In the genomic region with DNA sequence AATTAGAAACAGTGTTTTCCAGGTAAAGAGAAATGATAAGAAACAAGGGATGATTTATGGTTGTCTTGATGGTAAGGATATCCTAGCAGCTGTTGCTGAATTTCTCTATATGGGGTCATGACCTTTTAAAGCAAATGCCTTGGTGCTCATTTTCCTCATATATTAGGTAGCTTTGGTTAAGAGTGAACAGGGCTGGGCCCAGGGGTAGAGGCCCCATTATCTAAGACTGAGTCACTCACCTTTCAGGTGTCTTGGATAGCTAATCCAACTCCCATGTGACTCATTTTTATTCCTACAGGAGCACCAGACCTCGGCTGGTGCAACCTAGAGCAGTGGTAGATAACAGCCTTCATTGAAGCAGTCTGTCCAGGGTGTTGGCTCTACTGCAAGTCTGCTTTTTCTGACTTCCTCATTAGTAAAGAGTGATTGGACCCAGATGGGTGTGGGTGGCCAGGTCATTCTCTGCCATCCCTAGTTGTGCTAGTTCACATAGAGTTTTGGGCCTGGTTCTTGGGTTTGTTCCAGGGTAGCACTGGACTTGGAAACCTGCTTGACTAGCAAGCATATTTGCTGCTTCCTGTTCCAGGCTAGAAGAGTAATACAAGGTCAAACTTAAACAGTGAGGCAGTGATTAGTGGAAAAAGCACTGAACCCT, we compare ENCODE assay signal across 1 cellular context.
TF ChIP-seq lines count a peak whose summit lies in the region.

No MANE protein-coding gene starts in this region.

TF ChIP-seq in HepG2, 621 proteins besides CTCF, POLR2A, EP300 and RAD21 (continued from another document and continues in another):
- TF ChIP-seq ASH2L (IDR thresholded peaks at IDR 0.05; ENCODE audit: insufficient read length, low read depth, low read length): peak; percentile 26
- TF ChIP-seq FOXK1 (CRISPR knock-in tag; IDR thresholded peaks at IDR 0.05; ENCODE audit: borderline replicate concordance, low read depth): no peak
- no peak for TF ChIP-seq PRPF4 (IDR thresholded peaks at IDR 0.05; ENCODE audit: low read depth, low read length, poor library complexity, severe bottlenecking)
- TF ChIP-seq KMT2A (CRISPR knock-in tag; IDR thresholded peaks at IDR 0.05): no peak
- no peak for TF ChIP-seq ZC3H13 (CRISPR knock-in tag; IDR thresholded peaks at IDR 0.05)
- no peak for TF ChIP-seq ZKSCAN1 (IDR thresholded peaks at IDR 0.05; ENCODE audit: low read length)
- peak; percentile 51; the same call in 1 of the 2 replicates for TF ChIP-seq SALL1 (CRISPR knock-in tag; IDR thresholded peaks at IDR 0.05)
- no peak for TF ChIP-seq NCOR1 (IDR thresholded peaks at IDR 0.05; ENCODE audit: borderline replicate concordance, low read length)
- no peak for TF ChIP-seq GATAD2A (CRISPR knock-in tag; IDR thresholded peaks at IDR 0.05)
- TF ChIP-seq ZNF784 (CRISPR knock-in tag; IDR thresholded peaks at IDR 0.05; ENCODE audit: borderline replicate concordance): no peak
- no peak for TF ChIP-seq ZSCAN30 (CRISPR knock-in tag; IDR thresholded peaks at IDR 0.05)
- TF ChIP-seq, protein P1, sequence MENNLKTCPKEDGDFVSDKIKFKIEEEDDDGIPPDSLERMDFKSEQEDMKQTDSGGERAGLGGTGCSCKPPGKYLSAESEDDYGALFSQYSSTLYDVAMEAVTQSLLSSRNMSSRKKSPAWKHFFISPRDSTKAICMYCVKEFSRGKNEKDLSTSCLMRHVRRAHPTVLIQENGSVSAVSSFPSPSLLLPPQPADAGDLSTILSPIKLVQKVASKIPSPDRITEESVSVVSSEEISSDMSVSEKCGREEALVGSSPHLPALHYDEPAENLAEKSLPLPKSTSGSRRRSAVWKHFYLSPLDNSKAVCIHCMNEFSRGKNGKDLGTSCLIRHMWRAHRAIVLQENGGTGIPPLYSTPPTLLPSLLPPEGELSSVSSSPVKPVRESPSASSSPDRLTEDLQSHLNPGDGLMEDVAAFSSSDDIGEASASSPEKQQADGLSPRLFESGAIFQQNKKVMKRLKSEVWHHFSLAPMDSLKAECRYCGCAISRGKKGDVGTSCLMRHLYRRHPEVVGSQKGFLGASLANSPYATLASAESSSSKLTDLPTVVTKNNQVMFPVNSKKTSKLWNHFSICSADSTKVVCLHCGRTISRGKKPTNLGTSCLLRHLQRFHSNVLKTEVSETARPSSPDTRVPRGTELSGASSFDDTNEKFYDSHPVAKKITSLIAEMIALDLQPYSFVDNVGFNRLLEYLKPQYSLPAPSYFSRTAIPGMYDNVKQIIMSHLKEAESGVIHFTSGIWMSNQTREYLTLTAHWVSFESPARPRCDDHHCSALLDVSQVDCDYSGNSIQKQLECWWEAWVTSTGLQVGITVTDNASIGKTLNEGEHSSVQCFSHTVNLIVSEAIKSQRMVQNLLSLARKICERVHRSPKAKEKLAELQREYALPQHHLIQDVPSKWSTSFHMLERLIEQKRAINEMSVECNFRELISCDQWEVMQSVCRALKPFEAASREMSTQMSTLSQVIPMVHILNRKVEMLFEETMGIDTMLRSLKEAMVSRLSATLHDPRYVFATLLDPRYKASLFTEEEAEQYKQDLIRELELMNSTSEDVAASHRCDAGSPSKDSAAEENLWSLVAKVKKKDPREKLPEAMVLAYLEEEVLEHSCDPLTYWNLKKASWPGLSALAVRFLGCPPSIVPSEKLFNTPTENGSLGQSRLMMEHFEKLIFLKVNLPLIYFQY (CRISPR knock-in tag; IDR thresholded peaks at IDR 0.05; ENCODE audit: borderline replicate concordance): no peak
- no peak for TF ChIP-seq SIX4 (CRISPR knock-in tag; IDR thresholded peaks at IDR 0.05)
- TF ChIP-seq FOXM1 (CRISPR knock-in tag; IDR thresholded peaks at IDR 0.05): no peak
- no peak for TF ChIP-seq NR2F1 (CRISPR knock-in tag; IDR thresholded peaks at IDR 0.05)
- no peak for TF ChIP-seq ZBTB8A (CRISPR knock-in tag; IDR thresholded peaks at IDR 0.05; ENCODE audit: borderline replicate concordance, low read depth)
- TF ChIP-seq MXI1 (IDR thresholded peaks at IDR 0.05; ENCODE audit: borderline replicate concordance, low read depth, low read length): no peak
- 0 out of 2 replicates have a peak, but pooled peaks have one; percentile 13 for TF ChIP-seq STAG1 (CRISPR knock-in tag; IDR thresholded peaks at IDR 0.05)
- no peak for TF ChIP-seq ZFP82 (CRISPR knock-in tag; IDR thresholded peaks at IDR 0.05; ENCODE audit: borderline replicate concordance)
- no peak for TF ChIP-seq ZNF674 (CRISPR knock-in tag; IDR thresholded peaks at IDR 0.05; ENCODE audit: low read depth)
- 0 out of 2 replicates have a peak, but pooled peaks have one; percentile 29 for TF ChIP-seq ZNF644 (CRISPR knock-in tag; IDR thresholded peaks at IDR 0.05; ENCODE audit: low read depth)
- no peak for TF ChIP-seq SOX13 (IDR thresholded peaks at IDR 0.05)
- TF ChIP-seq SOX13 (CRISPR knock-in tag; conservative IDR thresholded peaks at IDR 0.05 in 1 of 2, IDR thresholded peaks at IDR 0.05 in 1 of 2): peak in 1 of 2 experiments; percentile 54; a peak in 1 of 4 replicates
- TF ChIP-seq EZH2 (conservative IDR thresholded peaks at IDR 0.05; ENCODE audit: low read depth, low read length): no peak
- no peak for TF ChIP-seq ZNF460 (CRISPR knock-in tag; IDR thresholded peaks at IDR 0.05; ENCODE audit: borderline replicate concordance)
- no peak for TF ChIP-seq SATB2 (CRISPR knock-in tag; IDR thresholded peaks at IDR 0.05)
- TF ChIP-seq KMT2B (CRISPR knock-in tag; IDR thresholded peaks at IDR 0.05): no peak
- no peak for TF ChIP-seq GATAD1 (CRISPR knock-in tag; IDR thresholded peaks at IDR 0.05)
- TF ChIP-seq BCL6 (CRISPR knock-in tag; IDR thresholded peaks at IDR 0.05): peak; percentile 43; the same call in 1 of the 2 replicates
- no peak for TF ChIP-seq RELA (CRISPR knock-in tag; IDR thresholded peaks at IDR 0.05)
- TF ChIP-seq, protein P2, sequence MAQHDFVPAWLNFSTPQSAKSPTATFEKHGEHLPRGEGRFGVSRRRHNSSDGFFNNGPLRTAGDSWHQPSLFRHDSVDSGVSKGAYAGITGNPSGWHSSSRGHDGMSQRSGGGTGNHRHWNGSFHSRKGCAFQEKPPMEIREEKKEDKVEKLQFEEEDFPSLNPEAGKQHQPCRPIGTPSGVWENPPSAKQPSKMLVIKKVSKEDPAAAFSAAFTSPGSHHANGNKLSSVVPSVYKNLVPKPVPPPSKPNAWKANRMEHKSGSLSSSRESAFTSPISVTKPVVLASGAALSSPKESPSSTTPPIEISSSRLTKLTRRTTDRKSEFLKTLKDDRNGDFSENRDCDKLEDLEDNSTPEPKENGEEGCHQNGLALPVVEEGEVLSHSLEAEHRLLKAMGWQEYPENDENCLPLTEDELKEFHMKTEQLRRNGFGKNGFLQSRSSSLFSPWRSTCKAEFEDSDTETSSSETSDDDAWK (CRISPR knock-in tag; IDR thresholded peaks at IDR 0.05): no peak
- 0 out of 2 replicates have a peak, but pooled peaks have one; percentile 37 for TF ChIP-seq ZBTB26 (CRISPR knock-in tag; IDR thresholded peaks at IDR 0.05; ENCODE audit: borderline replicate concordance)
- no peak for TF ChIP-seq SRY (CRISPR knock-in tag; IDR thresholded peaks at IDR 0.05)
- TF ChIP-seq ZBTB7A (CRISPR knock-in tag; IDR thresholded peaks at IDR 0.05): no peak
- no peak for TF ChIP-seq YEATS4 (CRISPR knock-in tag; IDR thresholded peaks at IDR 0.05; ENCODE audit: borderline replicate concordance)
- no peak for TF ChIP-seq ADNP (CRISPR knock-in tag; IDR thresholded peaks at IDR 0.05)
- TF ChIP-seq CREB1 (IDR thresholded peaks at IDR 0.05): no peak
- TF ChIP-seq CREB1 (CRISPR knock-in tag; IDR thresholded peaks at IDR 0.05): peak; percentile 31; the same call in 1 of the 2 replicates
- no peak for TF ChIP-seq ZNF567 (CRISPR knock-in tag; IDR thresholded peaks at IDR 0.05; ENCODE audit: borderline replicate concordance)
- TF ChIP-seq RNF2 (conservative IDR thresholded peaks at IDR 0.05; ENCODE audit: low read depth): no peak
- TF ChIP-seq ZNF3 (CRISPR knock-in tag; IDR thresholded peaks at IDR 0.05): no peak
- TF ChIP-seq ZNF878 (CRISPR knock-in tag; IDR thresholded peaks at IDR 0.05): no peak
- TF ChIP-seq ZSCAN20 (CRISPR knock-in tag; IDR thresholded peaks at IDR 0.05; ENCODE audit: borderline replicate concordance): no peak
- TF ChIP-seq SAP130 (CRISPR knock-in tag; IDR thresholded peaks at IDR 0.05; ENCODE audit: low read depth): peak; percentile 45; the same call in 1 of the 2 replicates
- TF ChIP-seq, protein P3, sequence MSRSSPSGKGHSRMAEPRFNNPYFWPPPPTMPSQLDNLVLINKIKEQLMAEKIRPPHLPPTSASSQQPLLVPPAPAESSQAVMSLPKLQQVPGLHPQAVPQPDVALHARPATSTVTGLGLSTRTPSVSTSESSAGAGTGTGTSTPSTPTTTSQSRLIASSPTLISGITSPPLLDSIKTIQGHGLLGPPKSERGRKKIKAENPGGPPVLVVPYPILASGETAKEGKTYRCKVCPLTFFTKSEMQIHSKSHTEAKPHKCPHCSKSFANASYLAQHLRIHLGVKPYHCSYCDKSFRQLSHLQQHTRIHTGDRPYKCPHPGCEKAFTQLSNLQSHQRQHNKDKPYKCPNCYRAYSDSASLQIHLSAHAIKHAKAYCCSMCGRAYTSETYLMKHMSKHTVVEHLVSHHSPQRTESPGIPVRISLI (CRISPR knock-in tag; IDR thresholded peaks at IDR 0.05; ENCODE audit: borderline replicate concordance): no peak
- TF ChIP-seq KAT8 (CRISPR knock-in tag; IDR thresholded peaks at IDR 0.05): 0 out of 2 replicates have a peak, but pooled peaks have one; percentile 14
- TF ChIP-seq ZNF646 (CRISPR knock-in tag; IDR thresholded peaks at IDR 0.05): no peak
- TF ChIP-seq ZC3H4 (CRISPR knock-in tag; IDR thresholded peaks at IDR 0.05; ENCODE audit: borderline replicate concordance): no peak
- TF ChIP-seq PHB2 (IDR thresholded peaks at IDR 0.05; ENCODE audit: partially characterized antibody): no peak
- no peak for TF ChIP-seq ZBTB1 (CRISPR knock-in tag; IDR thresholded peaks at IDR 0.05; ENCODE audit: borderline replicate concordance)
- TF ChIP-seq GFI1 (CRISPR knock-in tag; IDR thresholded peaks at IDR 0.05; ENCODE audit: borderline replicate concordance): peak; percentile 71
- no peak for TF ChIP-seq TBP (CRISPR knock-in tag; IDR thresholded peaks at IDR 0.05)
- no peak for TF ChIP-seq TCF12 (IDR thresholded peaks at IDR 0.05)
- TF ChIP-seq TCF12 (CRISPR knock-in tag; IDR thresholded peaks at IDR 0.05): no peak
